Comparison of ENCODE assay signal across 1 cellular context in the genomic region with DNA sequence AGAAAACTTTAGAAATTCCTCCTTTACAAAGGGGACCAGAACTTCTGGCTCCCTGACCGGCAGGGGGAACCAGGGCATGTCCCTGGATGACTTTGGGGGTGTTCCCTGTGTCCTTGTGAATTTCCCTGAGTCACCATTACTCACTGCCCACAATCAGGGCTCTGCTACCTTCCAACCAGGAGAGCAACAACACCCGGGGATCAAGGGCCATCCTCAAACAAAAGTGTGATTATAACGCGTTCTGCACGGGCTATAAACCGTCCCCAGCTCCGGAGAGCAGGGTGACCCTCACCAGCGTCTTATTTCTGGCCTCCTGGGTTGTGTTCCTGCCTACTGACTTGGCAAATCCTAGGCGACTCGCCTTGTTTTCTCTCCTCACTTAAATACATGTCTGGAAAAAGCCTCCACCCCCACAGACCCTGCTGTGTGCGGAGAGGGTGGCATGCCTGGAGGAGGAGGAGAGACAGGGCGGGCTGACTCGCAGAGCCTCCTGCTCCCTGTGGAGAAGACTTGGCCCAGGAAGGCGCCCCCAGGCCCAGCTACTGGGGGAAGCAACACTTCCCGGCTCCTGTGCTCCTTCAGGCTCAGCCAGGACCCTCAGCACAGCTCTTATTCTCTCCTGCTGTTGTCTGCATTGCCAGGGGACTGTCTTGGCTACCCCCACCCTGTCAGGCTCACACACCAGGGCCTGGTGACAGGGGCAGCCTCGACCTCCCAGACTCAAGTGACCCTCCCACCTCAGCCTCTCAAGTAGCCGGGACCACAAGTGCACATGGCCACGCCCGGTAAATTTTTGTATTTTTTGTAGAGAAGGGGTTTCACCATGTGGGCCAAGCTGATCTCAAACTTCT.
TF ChIP-seq lines count a peak whose summit lies in the region.

No MANE protein-coding gene starts in this region.

TF ChIP-seq in HEK293, 187 proteins besides CTCF, POLR2A, EP300 and RAD21 (continued from another document):
- no peak for TF ChIP-seq KLF7 (tag by site-specific recombination; IDR thresholded peaks at IDR 0.05; ENCODE audit: borderline replicate concordance)
- TF ChIP-seq ZNF214 (tag by site-specific recombination; IDR thresholded peaks at IDR 0.05; ENCODE audit: borderline replicate concordance), result no peak
- TF ChIP-seq ZBTB8A (tag by site-specific recombination; IDR thresholded peaks at IDR 0.05), result peak; percentile 78
- TF ChIP-seq ZNF664 (tag by site-specific recombination; IDR thresholded peaks at IDR 0.05), result no peak
- no peak for TF ChIP-seq ZNF585B (tag by site-specific recombination; IDR thresholded peaks at IDR 0.05)
- TF ChIP-seq ZNF184 (tag by site-specific recombination; IDR thresholded peaks at IDR 0.05), result 0 out of 2 replicates have a peak, but pooled peaks have one; percentile 35
- peak; percentile 56 for TF ChIP-seq ZXDB (tag by site-specific recombination; IDR thresholded peaks at IDR 0.05)
- TF ChIP-seq ZBTB20 (tag by site-specific recombination; IDR thresholded peaks at IDR 0.05), result peak; percentile 33; the same call in 1 of the 2 replicates
- peak; percentile 45; the same call in 1 of the 2 replicates for TF ChIP-seq SP3 (tag by site-specific recombination; IDR thresholded peaks at IDR 0.05)
- TF ChIP-seq ZBTB17 (tag by site-specific recombination; IDR thresholded peaks at IDR 0.05), result peak; percentile 71
- peak; percentile 79 for TF ChIP-seq ZNF660 (tag by site-specific recombination; IDR thresholded peaks at IDR 0.05)
- TF ChIP-seq ZFP41 (tag by site-specific recombination; IDR thresholded peaks at IDR 0.05; ENCODE audit: borderline replicate concordance), result no peak
- TF ChIP-seq ZNF175 (tag by site-specific recombination; IDR thresholded peaks at IDR 0.05), result no peak
- no peak for TF ChIP-seq SCRT2 (tag by site-specific recombination; IDR thresholded peaks at IDR 0.05)
- TF ChIP-seq EGR2 (tag by site-specific recombination; IDR thresholded peaks at IDR 0.05; ENCODE audit: low read depth), result peak; percentile 80
- TF ChIP-seq ZNF2 (tag by site-specific recombination; IDR thresholded peaks at IDR 0.05), result peak; percentile 22; the same call in 1 of the 2 replicates
- no peak for TF ChIP-seq ZNF501 (tag by site-specific recombination; IDR thresholded peaks at IDR 0.05)
- peak; percentile 31; the same call in 1 of the 2 replicates for TF ChIP-seq WT1 (tag by site-specific recombination; IDR thresholded peaks at IDR 0.05)
- TF ChIP-seq, protein P1, sequence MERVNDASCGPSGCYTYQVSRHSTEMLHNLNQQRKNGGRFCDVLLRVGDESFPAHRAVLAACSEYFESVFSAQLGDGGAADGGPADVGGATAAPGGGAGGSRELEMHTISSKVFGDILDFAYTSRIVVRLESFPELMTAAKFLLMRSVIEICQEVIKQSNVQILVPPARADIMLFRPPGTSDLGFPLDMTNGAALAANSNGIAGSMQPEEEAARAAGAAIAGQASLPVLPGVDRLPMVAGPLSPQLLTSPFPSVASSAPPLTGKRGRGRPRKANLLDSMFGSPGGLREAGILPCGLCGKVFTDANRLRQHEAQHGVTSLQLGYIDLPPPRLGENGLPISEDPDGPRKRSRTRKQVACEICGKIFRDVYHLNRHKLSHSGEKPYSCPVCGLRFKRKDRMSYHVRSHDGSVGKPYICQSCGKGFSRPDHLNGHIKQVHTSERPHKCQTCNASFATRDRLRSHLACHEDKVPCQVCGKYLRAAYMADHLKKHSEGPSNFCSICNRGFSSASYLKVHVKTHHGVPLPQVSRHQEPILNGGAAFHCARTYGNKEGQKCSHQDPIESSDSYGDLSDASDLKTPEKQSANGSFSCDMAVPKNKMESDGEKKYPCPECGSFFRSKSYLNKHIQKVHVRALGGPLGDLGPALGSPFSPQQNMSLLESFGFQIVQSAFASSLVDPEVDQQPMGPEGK (tag by site-specific recombination; IDR thresholded peaks at IDR 0.05), result peak; percentile 38
- TF ChIP-seq ZFP69B (tag by site-specific recombination; IDR thresholded peaks at IDR 0.05), result no peak
- TF ChIP-seq ZNF335 (tag by site-specific recombination; conservative IDR thresholded peaks at IDR 0.05), result peak; percentile 62
- peak; percentile 86 for TF ChIP-seq SP7 (tag by site-specific recombination; IDR thresholded peaks at IDR 0.05)
